Comparison of ENCODE assay signal across 23 cellular contexts in the genomic region with DNA sequence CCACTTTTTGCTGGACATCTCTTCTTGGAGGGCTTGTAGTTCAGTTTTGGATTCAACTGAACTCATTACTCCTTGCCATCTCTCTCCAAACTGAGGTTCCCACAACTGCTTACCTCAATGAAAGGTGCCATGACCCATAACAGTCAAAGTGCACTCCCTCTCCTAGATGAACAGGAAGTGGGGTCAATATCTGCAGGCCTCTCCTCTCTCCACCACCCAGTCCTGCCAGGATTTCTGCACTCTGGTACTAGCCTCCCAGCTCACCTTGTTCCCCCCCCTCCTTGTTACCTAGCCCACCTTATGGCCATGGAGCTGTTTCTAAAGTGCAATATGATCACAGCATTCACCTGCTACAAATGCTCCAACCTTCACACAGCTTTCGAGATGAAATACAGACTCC.
"Had no signal": no experiment of that assay in that cellular context is flagged by ENCODE, and none has a peak within 500 bp of the region (broad histone marks: within the 10 kb centered on the region; RNA-seq: fewer than 3 reads in every experiment).

No MANE protein-coding gene starts in this region.

- H3K9me3 Mint-ChIP-seq: immature natural killer cell had no signal

- H3K4me3 Mint-ChIP-seq: activated naive CD8-positive, alpha-beta T cell; immature natural killer cell; naive thymus-derived CD4-positive, alpha-beta T cell had no signal

- H3K4me3 ChIP-seq: colonic mucosa, thoracic aorta, upper lobe of left lung, vagina had no signal

- H3K27me3 ChIP-seq: colonic mucosa, upper lobe of left lung, vagina had no signal

- ATAC-seq: esophagus mucosa; naive thymus-derived CD4-positive, alpha-beta T cell; right cardiac atrium; stimulated activated naive CD8-positive, alpha-beta T cell treated with anti-CD3 and anti-CD28 coated beads, Interleukin-15, Interleukin-2, amounts not matched to agents 100 U/mL and 50 U/mL, for 24 hours had no signal

- H3K27ac Mint-ChIP-seq: activated naive CD8-positive, alpha-beta T cell; immature natural killer cell; naive thymus-derived CD4-positive, alpha-beta T cell had no signal

- H3K4me1 ChIP-seq: colonic mucosa had no signal

- H3K27ac ChIP-seq: colonic mucosa, thoracic aorta, upper lobe of left lung, vagina had no signal

- H3K36me3 ChIP-seq: colonic mucosa, thoracic aorta, upper lobe of left lung, vagina had no signal

- H3K9me3 ChIP-seq: colonic mucosa, thoracic aorta, upper lobe of left lung, vagina had no signal

- DNase-seq: activated CD4-positive, alpha-beta T cell treated with anti-CD3 and anti-CD28 coated beads for 4 hours; activated CD4-positive, alpha-beta T cell treated with anti-CD3 and anti-CD28 coated beads, Interleukin-2, amount 50 U/mL, for 4 hours; activated effector memory CD4-positive, alpha-beta T cell treated with Interleukin-2 at 50 U/mL for 16 hours; activated naive CD4-positive, alpha-beta T cell treated with Interleukin-2 at 50 U/mL for 16 hours; anterior cingulate cortex; cerebellar nuclear complex; colonic mucosa; effector CD8-positive, alpha-beta T cell; foreskin fibroblast; head of caudate nucleus; hypothalamus; immature natural killer cell; midbrain; naive thymus-derived CD4-positive, alpha-beta T cell; posterior cingulate gyrus; right cardiac atrium; stimulated activated CD4-positive, alpha-beta T cell treated with anti-CD3 and anti-CD28 coated beads, Interleukin-4, amount 100 ng/mL, for 1 hour; stimulated activated naive CD8-positive, alpha-beta T cell treated with anti-CD3 and anti-CD28 coated beads, Interleukin-15, Interleukin-2, amounts not matched to agents 100 U/mL and 50 U/mL, for 24 hours; upper lobe of left lung had no signal

- H3K36me3 Mint-ChIP-seq: activated naive CD8-positive, alpha-beta T cell; immature natural killer cell; naive thymus-derived CD4-positive, alpha-beta T cell had no signal
